22 cellular contexts compared by ENCODE assay signal in the genomic region with DNA sequence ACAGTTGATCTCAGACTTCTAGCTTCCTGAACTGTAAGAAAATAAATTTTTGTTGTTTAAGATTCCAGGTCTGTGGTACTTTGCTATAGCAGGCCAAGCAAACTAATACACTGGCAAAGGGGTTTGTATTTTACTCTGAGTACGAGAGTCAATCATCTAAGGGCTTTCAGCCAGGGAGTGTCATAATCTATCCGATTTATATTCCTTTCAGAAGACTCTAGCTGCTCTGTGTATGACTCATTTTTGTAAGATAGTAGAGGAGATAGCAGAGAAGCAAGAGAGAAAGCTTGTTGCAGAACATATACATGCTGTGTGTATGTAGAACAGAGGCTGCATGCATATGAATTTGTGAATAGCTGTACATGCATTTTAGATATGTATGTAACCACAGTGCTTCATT.
DNase-seq lines count a peak whose midpoint lies in the region; ATAC-seq and TF ChIP-seq lines count a peak whose summit lies in the region.
"Had no signal": no experiment of that assay in that cellular context is flagged by ENCODE, and none has a peak within 500 bp of the region (broad histone marks: within the 10 kb centered on the region; RNA-seq: fewer than 3 reads in every experiment).

No MANE protein-coding gene starts in this region.

- H3K36me3 Mint-ChIP-seq in naive thymus-derived CD8-positive, alpha-beta T cell = no peaks in the 10 kb centered on the region
- H3K36me3 Mint-ChIP-seq: CD14-positive monocyte, T-cell had no signal

- H3K4me1 Mint-ChIP-seq in naive thymus-derived CD8-positive, alpha-beta T cell = no peaks in the 10 kb centered on the region
- H3K4me1 Mint-ChIP-seq: B cell, CD14-positive monocyte, T-cell had no signal

- H3K4me3 Mint-ChIP-seq in naive thymus-derived CD8-positive, alpha-beta T cell = no peak overlapping the region
- H3K4me3 Mint-ChIP-seq: B cell, CD14-positive monocyte, HFFc6, T-cell had no signal

- H3K9me3 Mint-ChIP-seq in naive thymus-derived CD8-positive, alpha-beta T cell = peaks cover 0 to 19% (median 7%) of the 10 kb centered on the region in 9 donors

- H3K4me3 ChIP-seq in epithelial cell of esophagus (ENCODE audit: low read length) = no peak overlapping the region
- H3K4me3 ChIP-seq: PC-9 had no signal

- TF ChIP-seq CTCF in epithelial cell of esophagus (IDR thresholded peaks at IDR 0.05; ENCODE audit: insufficient read depth, low read depth, low read length, missing control alignments) = no peak

- POLR2A ChIA-PET in naive thymus-derived CD8-positive, alpha-beta T cell (lab: Charles Lee) = no interaction called here

- ATAC-seq in naive thymus-derived CD8-positive, alpha-beta T cell = no peak
- ATAC-seq: T-cell had no signal

- no peaks in the 10 kb centered on the region for H3K27me3 Mint-ChIP-seq in naive thymus-derived CD8-positive, alpha-beta T cell
- H3K27me3 Mint-ChIP-seq: B cell, T-cell had no signal

- no peak overlapping the region for H3K27ac Mint-ChIP-seq in naive thymus-derived CD8-positive, alpha-beta T cell
- H3K27ac Mint-ChIP-seq: B cell, CD14-positive monocyte, HFFc6, T-cell had no signal

- peak; percentile 27 for DNase-seq in HT-29 (ENCODE audit: low spot score)
- DNase-seq in OCI-M1 (lab: John Stamatoyannopoulos, UW) = peak; percentile 77
- peak; percentile 10 for DNase-seq in epithelial cell of esophagus (ENCODE audit: low read depth)
- DNase-seq in iris pigment epithelial cell (ENCODE audit: low read depth) = peak; percentile 1
- no peak for DNase-seq in NCI-H2029 (lab: John Stamatoyannopoulos, UW)
- DNase-seq in naive thymus-derived CD8-positive, alpha-beta T cell = no peak
- DNase-seq in NCI-H2107 (lab: John Stamatoyannopoulos, UW) = no peak
- DNase-seq: DMS53, GDM1, H7, HFFc6, KBM-7, NCI-H1092, NCI-H1436 treated with DMSO at 0.1 percent for 48 hours, NCI-H2029 treated with DMSO at 0.1 percent for 48 hours, NCI-H2171, NCI-H526, PC-9, SIG-M5, T-cell had no signal

Comparison
In these comparisons a context has a peak if more than half of its experiments do, and no peak if none do; other contexts are left out.
1. DNase-seq: peak in HT-29 (single experiment), OCI-M1 (single experiment), epithelial cell of esophagus (single experiment) and iris pigment epithelial cell (single experiment); none in NCI-H2029 (single experiment), naive thymus-derived CD8-positive, alpha-beta T cell (0 of 10) and NCI-H2107 (single experiment).